In the genomic region with DNA sequence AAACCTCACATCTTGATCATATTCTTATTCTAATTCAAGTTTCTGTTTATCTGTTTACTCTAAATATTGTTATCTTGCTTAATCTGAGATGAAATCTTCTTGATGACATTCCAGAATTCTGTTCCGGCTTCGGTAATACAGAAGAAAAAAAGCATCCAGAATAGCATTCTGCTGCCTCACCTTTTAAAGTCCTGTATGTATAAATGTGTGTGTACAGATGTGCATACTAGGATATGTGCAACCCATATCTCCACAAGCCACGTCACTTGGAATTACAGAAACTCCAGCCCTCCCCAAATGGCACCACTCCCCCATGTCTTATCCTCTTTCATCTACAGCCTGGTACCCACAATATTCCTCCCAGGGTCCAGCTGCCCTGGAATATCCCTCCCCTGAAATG, we compare ENCODE assay signal across 26 cellular contexts. TPM values are rescaled to one million over a fixed set of nuclear protein-coding genes. Genes with fewer than 3 reads are reported as not detected.
A peak's percentile ranks its signal among the peaks of the same experiment; 100 is the strongest.
DNase-seq lines count a peak whose midpoint lies in the region; ATAC-seq, FAIRE-seq and TF ChIP-seq lines count a peak whose summit lies in the region.
"Had no signal": no experiment of that assay in that cellular context is flagged by ENCODE, and none has a peak within 500 bp of the region (broad histone marks: within the 10 kb centered on the region; RNA-seq: fewer than 3 reads in every experiment).

No MANE protein-coding gene starts in this region.

- TF ChIP-seq POLR2A in lower leg skin (IDR thresholded peaks at IDR 0.05), result no peak

- H3K36me3 ChIP-seq in pancreas, result no peaks in the 10 kb centered on the region
- H3K36me3 ChIP-seq: BE2C, BLaER1 had no signal

- peak overlapping the region; percentile 19 for H3K27ac Mint-ChIP-seq in activated naive CD8-positive, alpha-beta T cell treated with anti-CD3 and anti-CD28 coated beads, Interleukin-2, amount 50 U/mL, for 24 hours
- H3K27ac Mint-ChIP-seq in activated naive CD8-positive, alpha-beta T cell treated with anti-CD3 and anti-CD28 coated beads for 36 hours, result no peak overlapping the region
- H3K27ac Mint-ChIP-seq in memory B cell, result peak overlapping the region; percentile 4
- H3K27ac Mint-ChIP-seq: CD14-positive monocyte; CD4-positive, alpha-beta memory T cell; CD8-positive, alpha-beta memory T cell had no signal

- H3K27me3 Mint-ChIP-seq in activated naive CD8-positive, alpha-beta T cell treated with anti-CD3 and anti-CD28 coated beads, Interleukin-2, amount 50 U/mL, for 24 hours, result peaks cover 8% of the 10 kb centered on the region
- H3K27me3 Mint-ChIP-seq in activated naive CD8-positive, alpha-beta T cell treated with anti-CD3 and anti-CD28 coated beads for 36 hours, result peaks cover 5% of the 10 kb centered on the region
- no peaks in the 10 kb centered on the region for H3K27me3 Mint-ChIP-seq in memory B cell

- TF ChIP-seq CTCF in pancreas (IDR thresholded peaks at IDR 0.05) (no peak), lower leg skin (IDR thresholded peaks at IDR 0.05) (no peak)

- no peaks in the 10 kb centered on the region for H3K27me3 ChIP-seq in pancreas
- H3K27me3 ChIP-seq: BLaER1 had no signal

- intact Hi-C loops in pancreas (cut with DNase I), result no loop called here
- intact Hi-C loops in lower leg skin (cut with DNase I; ENCODE audit: low total_unique reads), result no loop called here

- H3K4me3 Mint-ChIP-seq in activated naive CD8-positive, alpha-beta T cell treated with anti-CD3 and anti-CD28 coated beads, Interleukin-2, amount 50 U/mL, for 24 hours, result no peak overlapping the region
- no peak overlapping the region for H3K4me3 Mint-ChIP-seq in activated naive CD8-positive, alpha-beta T cell treated with anti-CD3 and anti-CD28 coated beads for 36 hours
- no peak overlapping the region for H3K4me3 Mint-ChIP-seq in memory B cell
- H3K4me3 Mint-ChIP-seq: CD14-positive monocyte; CD4-positive, alpha-beta memory T cell; CD4-positive, CD25-positive, alpha-beta regulatory T cell; CD8-positive, alpha-beta memory T cell had no signal

- no peaks in the 10 kb centered on the region for H3K9me3 Mint-ChIP-seq in activated naive CD8-positive, alpha-beta T cell treated with anti-CD3 and anti-CD28 coated beads, Interleukin-2, amount 50 U/mL, for 24 hours
- H3K9me3 Mint-ChIP-seq in activated naive CD8-positive, alpha-beta T cell treated with anti-CD3 and anti-CD28 coated beads for 36 hours, result no peaks in the 10 kb centered on the region
- H3K9me3 Mint-ChIP-seq in memory B cell, result no peaks in the 10 kb centered on the region
- H3K9me3 Mint-ChIP-seq: CD14-positive monocyte; CD8-positive, alpha-beta memory T cell had no signal

- no peaks in the 10 kb centered on the region for H3K36me3 Mint-ChIP-seq in activated naive CD8-positive, alpha-beta T cell treated with anti-CD3 and anti-CD28 coated beads, Interleukin-2, amount 50 U/mL, for 24 hours (ENCODE audit: low read depth)
- H3K36me3 Mint-ChIP-seq in activated naive CD8-positive, alpha-beta T cell treated with anti-CD3 and anti-CD28 coated beads for 36 hours, result no peaks in the 10 kb centered on the region
- no peaks in the 10 kb centered on the region for H3K36me3 Mint-ChIP-seq in memory B cell
- H3K36me3 Mint-ChIP-seq: CD4-positive, alpha-beta memory T cell had no signal

- ATAC-seq in activated naive CD8-positive, alpha-beta T cell treated with anti-CD3 and anti-CD28 coated beads, Interleukin-2, amount 50 U/mL, for 24 hours, result no peak
- ATAC-seq in memory B cell (ENCODE audit: low read depth), result no peak
- ATAC-seq in pancreas, result no peak
- ATAC-seq: A549, GM12878 had no signal

- H3K4me3 ChIP-seq in pancreas (no peak overlapping the region), lower leg skin (ENCODE audit: low read depth, poor library complexity, severe bottlenecking) (no peak overlapping the region)
- H3K4me3 ChIP-seq: A549, BLaER1, GM12878 had no signal

- H3K9me3 ChIP-seq in pancreas, result no peaks in the 10 kb centered on the region
- H3K9me3 ChIP-seq: A549, BE2C had no signal

- 75 to 79% methylated on average over 3 of the region's 3 CpGs for WGBS in pancreas, 2 donors
- 64 to 75% methylated on average over 3 of the region's 3 CpGs for WGBS in lower leg skin, 2 donors

- no peaks in the 10 kb centered on the region for H3K4me1 ChIP-seq in pancreas
- H3K4me1 ChIP-seq: A549, BE2C had no signal

- peaks cover 4% of the 10 kb centered on the region for H3K4me1 Mint-ChIP-seq in activated naive CD8-positive, alpha-beta T cell treated with anti-CD3 and anti-CD28 coated beads, Interleukin-2, amount 50 U/mL, for 24 hours
- no peaks in the 10 kb centered on the region for H3K4me1 Mint-ChIP-seq in activated naive CD8-positive, alpha-beta T cell treated with anti-CD3 and anti-CD28 coated beads for 36 hours
- H3K4me1 Mint-ChIP-seq in memory B cell, result peaks cover 31% of the 10 kb centered on the region
- H3K4me1 Mint-ChIP-seq: CD4-positive, alpha-beta memory T cell; CD8-positive, alpha-beta memory T cell had no signal

- DNase-seq in activated naive CD8-positive, alpha-beta T cell treated with anti-CD3 and anti-CD28 coated beads, Interleukin-2, amount 50 U/mL, for 24 hours, result no peak
- no peak for DNase-seq in activated naive CD8-positive, alpha-beta T cell treated with anti-CD3 and anti-CD28 coated beads for 36 hours
- no peak for DNase-seq in memory B cell (ENCODE audit: low spot score in 2 of 2)
- no peak for DNase-seq in pancreas
- DNase-seq in lower leg skin (ENCODE audit: low spot score in 2 of 2), result no peak
- DNase-seq: AML-193; BE2C; C1 segment of cervical spinal cord; CD4-positive, alpha-beta memory T cell; CD4-positive, CD25-positive, alpha-beta regulatory T cell; CD8-positive, alpha-beta memory T cell; COR-L47; DMS 273 treated with DMSO at 0.1 percent for 48 hours; DMS153; DMS53; DMS79; DND-41; EL; GDM1 had no signal

- no peak overlapping the region for H3K27ac ChIP-seq in pancreas
- H3K27ac ChIP-seq: 22Rv1, A549, BLaER1 had no signal

- no peak for FAIRE-seq in pancreas (lab: Jason Lieb, UNC)
- FAIRE-seq: A549, GM12878, GM12892, GM18507 had no signal

RNA-seq across cellular contexts. Expression of a gene that starts 27.9 kb away (rescaled TPM):
- 1 to 10 TPM; 5.5 to 5.6 TPM for total RNA-seq in activated naive CD8-positive, alpha-beta T cell treated with anti-CD3 and anti-CD28 coated beads for 36 hours
- total RNA-seq in pancreas (10 to 100 TPM in 1 of 6 donors, 1 to 10 TPM in 5; 4.2 to 10.4 (median 6.0) TPM), lower leg skin (10 to 100 TPM; 19.6 to 29.4 (median 25.2) TPM)
- polyA plus RNA-seq in pancreas, result 1 to 10 TPM; 2.2 to 3.8 TPM
